10 cellular contexts compared by ENCODE assay signal in the genomic region with DNA sequence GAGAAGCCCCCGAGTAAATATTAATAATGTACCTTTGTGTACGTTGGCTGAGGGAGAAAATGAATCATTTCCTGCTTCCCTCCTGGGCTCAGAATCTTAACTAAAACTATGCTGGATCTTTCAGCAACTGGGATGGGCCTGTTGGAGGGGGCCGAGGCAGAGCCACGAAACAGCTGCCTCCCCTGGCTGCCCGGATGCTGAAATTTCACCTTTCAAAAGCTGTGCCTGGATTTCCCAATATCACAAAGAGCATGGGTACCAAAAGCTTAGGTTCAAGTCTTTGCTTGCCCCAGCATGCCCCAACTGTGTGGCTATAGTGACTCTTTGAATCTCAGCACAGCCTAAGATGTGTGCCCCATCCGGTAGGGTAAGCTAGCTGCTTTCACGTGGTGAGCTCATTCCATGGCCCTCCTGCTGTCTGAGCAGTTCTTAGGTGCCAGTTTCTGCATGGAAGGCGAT.
A peak's percentile ranks its signal among the peaks of the same experiment; 100 is the strongest.
DNase-seq lines count a peak whose midpoint lies in the region; ATAC-seq and TF ChIP-seq lines count a peak whose summit lies in the region.
"Had no signal": no experiment of that assay in that cellular context is flagged by ENCODE, and none has a peak within 500 bp of the region (broad histone marks: within the 10 kb centered on the region; RNA-seq: fewer than 3 reads in every experiment).

No MANE protein-coding gene starts in this region.

- H3K79me2 ChIP-seq in mammary epithelial cell (ENCODE audit: insufficient read depth, low read length) = no peaks in the 10 kb centered on the region
- H3K79me2 ChIP-seq in smooth muscle cell (ENCODE audit: low read depth) = no peaks in the 10 kb centered on the region

- H3K9me3 ChIP-seq in mammary epithelial cell (replicated peaks; ENCODE audit: insufficient read depth, low read length) = no peaks in the 10 kb centered on the region
- no peaks in the 10 kb centered on the region for H3K9me3 ChIP-seq in smooth muscle cell (replicated peaks; ENCODE audit: low read depth)

- dilution Hi-C loops in mammary epithelial cell (cut with HindIII; ENCODE audit: low sequenced_read_pairs) = loop anchor here (5.0 to 25.0 kb wide), 2 partner anchors 83 to 472 kb away; partner anchors contain the start of genes MECR and PTPRU

- H3K4me3 ChIP-seq in mammary epithelial cell (replicated peaks in 1 of 3; ENCODE audit: insufficient read depth in 1 of 3, low read depth in 2 of 3, low read length in 3 of 3) = no peak overlapping the region
- H3K4me3 ChIP-seq in smooth muscle cell = no peak overlapping the region

- peak in 1 of 2 donors; percentile 18 for TF ChIP-seq CTCF in mammary epithelial cell (conservative IDR thresholded peaks at IDR 0.05 in 1 of 2, IDR thresholded peaks at IDR 0.05 in 1 of 2; ENCODE audit: extremely low read depth in 1 of 2, insufficient read depth in 1 of 2, low read depth in 1 of 2, low read length in 2 of 2)
- TF ChIP-seq CTCF in smooth muscle cell (IDR thresholded peaks at IDR 0.05; ENCODE audit: borderline replicate concordance, insufficient read depth, poor library complexity, severe bottlenecking) = no peak

- no peaks in the 10 kb centered on the region for H3K36me3 ChIP-seq in mammary epithelial cell (ENCODE audit: insufficient read depth, low read length)
- no peaks in the 10 kb centered on the region for H3K36me3 ChIP-seq in smooth muscle cell (ENCODE audit: low read depth)

- H3K4me1 ChIP-seq in mammary epithelial cell (ENCODE audit: insufficient read depth, low read length) = peaks cover 58% of the 10 kb centered on the region
- peaks cover 1% of the 10 kb centered on the region for H3K4me1 ChIP-seq in smooth muscle cell (ENCODE audit: low read depth)

- H2AFZ ChIP-seq in mammary epithelial cell (ENCODE audit: low read depth, low read length) (peak overlapping the region; percentile 65), smooth muscle cell (ENCODE audit: low read depth) (peak overlapping the region; percentile 32)

- H3K4me2 ChIP-seq in mammary epithelial cell (ENCODE audit: insufficient read depth, low read depth, low read length) = peak overlapping the region; percentile 47
- peak overlapping the region; percentile 45 for H3K4me2 ChIP-seq in smooth muscle cell

- DNase-seq in NCI-H748 (lab: John Stamatoyannopoulos, UW; ENCODE audit: unreplicated experiment) (peak; percentile 21), NCI-H748 treated with DMSO at 0.1 percent for 48 hours (lab: John Stamatoyannopoulos, UW) (no peak), NCI-H2196 treated with DMSO at 0.1 percent for 48 hours (lab: John Stamatoyannopoulos, UW; ENCODE audit: unreplicated experiment) (peak; percentile 56), mammary epithelial cell (peak; percentile 99), smooth muscle cell (lab: John Stamatoyannopoulos, UW; ENCODE audit: unreplicated experiment) (no peak)
- DNase-seq in central memory CD4-positive, alpha-beta T cell = no peak
- DNase-seq: kidney had no signal

- 0% methylated on average over 6 of the region's 8 CpGs for WGBS in mammary epithelial cell (ENCODE audit: low coverage, missing lambda C conversion rate)
- WGBS in smooth muscle cell (ENCODE audit: low lambda C conversion rate) = 46% methylated on average over 8 of the region's 8 CpGs

- H3F3A ChIP-seq in smooth muscle cell (ENCODE audit: low read depth) = no peaks in the 10 kb centered on the region

- CTCF ChIA-PET in mammary epithelial cell (lab: Charles Lee; ENCODE audit: low non-redundant PET) = interaction anchor here (0.8 kb wide), 1 partner anchor 376 kb away, joined by 9 read pairs; no protein-coding TSS in a partner anchor

- peak overlapping the region; percentile 85 for H3K27ac ChIP-seq in mammary epithelial cell (ENCODE audit: insufficient read depth, low read depth, low read length)
- peak overlapping the region; percentile 76 for H3K27ac ChIP-seq in smooth muscle cell (ENCODE audit: low read depth)

- in situ Hi-C loops in mammary epithelial cell (cut with MboI; ENCODE audit: low sequenced_read_pairs in 2 of 2) = loop anchor here (10.0 to 25.0 kb wide), 4 partner anchors 195 to 1003 kb away; partner anchors contain the start of genes MECR (in 2 of the 2), PTPRU (in 2 of the 2) and MATN1 (in 1 of the 2)

- no peak for ATAC-seq in HG03432 (IDR thresholded peaks at IDR 0.05; ENCODE audit: unreplicated experiment)
- ATAC-seq in GM18519 (IDR thresholded peaks at IDR 0.05; ENCODE audit: low FRiP score, unreplicated experiment) = no peak
- ATAC-seq: Right ventricle myocardium inferior had no signal

- intact Hi-C loops in mammary epithelial cell (cut with micrococcal nuclease) = loop anchor here (1.0 to 5.0 kb wide), 6 partner anchors 140 to 673 kb away; no protein-coding TSS in a partner anchor

- H4K20me1 ChIP-seq in mammary epithelial cell (ENCODE audit: insufficient read depth, low read length) (no peaks in the 10 kb centered on the region), smooth muscle cell (ENCODE audit: low read depth) (no peaks in the 10 kb centered on the region)

- no peaks in the 10 kb centered on the region for H3K27me3 ChIP-seq in mammary epithelial cell (ENCODE audit: insufficient read depth, low read length)
- peaks cover 12% of the 10 kb centered on the region for H3K27me3 ChIP-seq in smooth muscle cell (ENCODE audit: low read depth)

- H3K9ac ChIP-seq in mammary epithelial cell (ENCODE audit: insufficient read depth, low read length) (peak overlapping the region; percentile 18), smooth muscle cell (ENCODE audit: low read depth) (peak overlapping the region; percentile 16)

- BruUV-seq in mammary epithelial cell (replicated peaks; lab: Mats Ljungman, UMichigan) = no TSS peak

Comparison
In these comparisons a context has a peak if more than half of its experiments do, and no peak if none do; other contexts are left out.
1. DNase-seq: peak in NCI-H748 (single experiment), NCI-H2196 treated with DMSO at 0.1 percent for 48 hours (single experiment) and mammary epithelial cell (single experiment); none in NCI-H748 treated with DMSO at 0.1 percent for 48 hours (single experiment), smooth muscle cell (single experiment) and central memory CD4-positive, alpha-beta T cell (single experiment).